ENCODE assay signal across 19 cellular contexts in genomic region chr17:68178831-68179230, GRCh38.
DNase-seq lines count a peak whose midpoint lies in the region; FAIRE-seq and TF ChIP-seq lines count a peak whose summit lies in the region.
"Had no signal": no experiment of that assay in that cellular context is flagged by ENCODE, and none has a peak within 500 bp of the region (broad histone marks: within the 10 kb centered on the region; RNA-seq: fewer than 3 reads in every experiment).

No MANE protein-coding gene starts in this region.

- H4K91ac ChIP-seq in neuronal stem cell (ENCODE audit: low read depth, low read length, poor library complexity), result no peak overlapping the region

- H3K4me3 Mint-ChIP-seq in endodermal cell, result no peak overlapping the region
- H3K4me3 Mint-ChIP-seq: GM23338 had no signal

- no peak overlapping the region for H4K8ac ChIP-seq in neuronal stem cell (ENCODE audit: low read depth, low read length)

- H2BK15ac ChIP-seq in neuronal stem cell (ENCODE audit: low read length), result no peak overlapping the region

- no peak overlapping the region for H3K9ac ChIP-seq in endodermal cell (ENCODE audit: extremely low read depth, low read length, poor library complexity, severe bottlenecking)
- H3K9ac ChIP-seq in neuronal stem cell (ENCODE audit: low read depth, low read length, poor library complexity), result no peak overlapping the region

- peak overlapping the region; percentile 21 for H2AK5ac ChIP-seq in neuronal stem cell (ENCODE audit: low read depth, low read length)

- FAIRE-seq in GM12891 (lab: Jason Lieb, UNC), result peak; percentile 38
- FAIRE-seq: A204.1, D721Med, GM12878, H54 had no signal

- H2BK120ac ChIP-seq in neuronal stem cell (ENCODE audit: low read depth, low read length), result no peak overlapping the region

- WGBS in endodermal cell (ENCODE audit: insufficient coverage in 1 of 2, insufficient read length in 1 of 2), 2 experiments, result 92 to 96% methylated on average over 5 to 6 of the region's 6 CpGs
- WGBS in neuronal stem cell (ENCODE audit: extremely low coverage in 2 of 2, insufficient read length in 2 of 2, insufficient replicate concordance in 1 of 2), 2 donors, result no CpG with 5 or more reads among the region's 6 CpGs

- H3K9me3 ChIP-seq in endodermal cell (ENCODE audit: control insufficient read depth, low read length), result no peaks in the 10 kb centered on the region
- peaks cover 0 to 2% of the 10 kb centered on the region in 2 donors for H3K9me3 ChIP-seq in neuronal stem cell (replicated peaks in 1 of 2; ENCODE audit: control insufficient read depth in 2 of 2, insufficient read depth in 1 of 2, low read depth in 1 of 2, low read length in 2 of 2)
- H3K9me3 ChIP-seq: BE2C had no signal

- no peaks in the 10 kb centered on the region for H3K4me1 ChIP-seq in endodermal cell (ENCODE audit: control insufficient read depth, insufficient read depth, low read length)
- peaks cover 0 to under 1% of the 10 kb centered on the region in 2 donors for H3K4me1 ChIP-seq in neuronal stem cell (ENCODE audit: control insufficient read depth in 2 of 2, insufficient read depth in 1 of 2, low read depth in 1 of 2, low read length in 2 of 2)

- H3K79me1 ChIP-seq in neuronal stem cell (ENCODE audit: low read depth, low read length), result peaks cover 2% of the 10 kb centered on the region

- DNase-seq in ELF-1 (ENCODE audit: low read depth, low spot score) (peak; percentile 43), GM12891 (ENCODE audit: insufficient read length, low spot score) (no peak), endodermal cell (peak; percentile 36), neuronal stem cell (ENCODE audit: low spot score) (no peak), NCI-H1436 treated with DMSO at 0.1 percent for 48 hours (lab: John Stamatoyannopoulos, UW) (no peak)
- DNase-seq in stimulated activated naive CD4-positive, alpha-beta T cell (lab: John Stamatoyannopoulos, UW), result no peak
- no peak for DNase-seq in activated CD4-positive, alpha-beta T cell treated with anti-CD3 and anti-CD28 coated beads for 4 hours
- DNase-seq: ACHN; BE2C; CD4-positive, CD25-positive, alpha-beta regulatory T cell; CD8-positive, alpha-beta memory T cell; COR-L47; HCEC 1CT; KG1 had no signal

- H3K9me3 Mint-ChIP-seq in endodermal cell, result peaks cover 3% of the 10 kb centered on the region
- H3K9me3 Mint-ChIP-seq: CD8-positive, alpha-beta memory T cell; GM23338 had no signal

- H3K14ac ChIP-seq in neuronal stem cell (ENCODE audit: low read length), result no peak overlapping the region

- H3K4ac ChIP-seq in neuronal stem cell (ENCODE audit: low read length), result no peak overlapping the region

- H2BK5ac ChIP-seq in neuronal stem cell (ENCODE audit: low read length), result no peak overlapping the region

- peak overlapping the region; percentile 84 for H2BK12ac ChIP-seq in neuronal stem cell (ENCODE audit: low read length)

- H3K36me3 ChIP-seq in endodermal cell (ENCODE audit: control insufficient read depth, insufficient read depth, low read length), result no peaks in the 10 kb centered on the region
- H3K36me3 ChIP-seq in neuronal stem cell (replicated peaks in 1 of 2; ENCODE audit: control insufficient read depth in 2 of 2, insufficient read depth in 2 of 2, low read length in 2 of 2), result no peaks in the 10 kb centered on the region
- H3K36me3 ChIP-seq: BE2C had no signal

- H3K27me3 ChIP-seq in endodermal cell (ENCODE audit: control insufficient read depth, insufficient read depth, low read length, poor library complexity, severe bottlenecking) (no peaks in the 10 kb centered on the region), neuronal stem cell (ENCODE audit: control insufficient read depth in 3 of 3, insufficient read depth in 3 of 3, low read depth in 1 of 3, low read length in 3 of 3) (no peaks in the 10 kb centered on the region)
- H3K27me3 ChIP-seq: BE2C had no signal

- no peaks in the 10 kb centered on the region for H3K4me1 Mint-ChIP-seq in endodermal cell

- TF ChIP-seq CTCF in endodermal cell (conservative IDR thresholded peaks at IDR 0.05), result no peak

- peaks cover 4% of the 10 kb centered on the region for H3K27me3 Mint-ChIP-seq in endodermal cell (ENCODE audit: insufficient read depth)
- H3K27me3 Mint-ChIP-seq: CD8-positive, alpha-beta memory T cell had no signal

- no peak overlapping the region for H3K23ac ChIP-seq in neuronal stem cell (ENCODE audit: low read depth, low read length, poor library complexity)

- TF ChIP-seq POLR2A in GM12891 (IDR thresholded peaks at IDR 0.05; ENCODE audit: low read depth, low read length), result no peak

- no peak overlapping the region for H3K18ac ChIP-seq in neuronal stem cell (ENCODE audit: low read length)

- no peaks in the 10 kb centered on the region for H3K36me3 Mint-ChIP-seq in endodermal cell (ENCODE audit: low read depth)
- H3K36me3 Mint-ChIP-seq: CD4-positive, CD25-positive, alpha-beta regulatory T cell had no signal

- H3K4me3 ChIP-seq in endodermal cell (ENCODE audit: low read length), result no peak overlapping the region
- H3K4me3 ChIP-seq in neuronal stem cell (ENCODE audit: low read length in 2 of 2), result no peak overlapping the region
- H3K4me3 ChIP-seq: GM12878, GM23338 had no signal

- no peak overlapping the region for H3K27ac ChIP-seq in endodermal cell (ENCODE audit: low read depth, low read length)
- H3K27ac ChIP-seq in neuronal stem cell (replicated peaks; ENCODE audit: low read length), result no peak overlapping the region

- no peak overlapping the region for H2AFZ ChIP-seq in neuronal stem cell (ENCODE audit: low read length)
- H2AFZ ChIP-seq: GM23338 had no signal

- no peak overlapping the region for H3K4me2 ChIP-seq in neuronal stem cell (ENCODE audit: insufficient read depth, low read length, poor library complexity, severe bottlenecking)
- H3K4me2 ChIP-seq: GM23338 had no signal

- H3K27ac Mint-ChIP-seq in endodermal cell, result no peak overlapping the region
- H3K27ac Mint-ChIP-seq: CD8-positive, alpha-beta memory T cell; GM23338 had no signal

TF ChIP-seq in GM12891, 5 proteins besides CTCF, POLR2A, EP300 and RAD21:
- no peak for TF ChIP-seq POLR2AphosphoS5 (IDR thresholded peaks at IDR 0.05; ENCODE audit: low read depth, low read length)
- TF ChIP-seq SPI1 (IDR thresholded peaks at IDR 0.05; ENCODE audit: low read depth, low read length), result no peak
- no peak for TF ChIP-seq POU2F2 (IDR thresholded peaks at IDR 0.05; ENCODE audit: low read depth, low read length)
- TF ChIP-seq PAX5 (IDR thresholded peaks at IDR 0.05; ENCODE audit: insufficient read depth, low read length, severe bottlenecking), result no peak
- TF ChIP-seq TAF1 (IDR thresholded peaks at IDR 0.05; ENCODE audit: low read depth, low read length), result no peak

Comparison
In these comparisons a context has a peak if more than half of its experiments do, and no peak if none do; other contexts are left out.
1. DNase-seq: peak in ELF-1 (single experiment) and endodermal cell (single experiment); none in GM12891 (single experiment), neuronal stem cell (single experiment), stimulated activated naive CD4-positive, alpha-beta T cell (0 of 6), activated CD4-positive, alpha-beta T cell treated with anti-CD3 and anti-CD28 coated beads for 4 hours (0 of 2) and NCI-H1436 treated with DMSO at 0.1 percent for 48 hours (single experiment).